Comparison of ENCODE assay signal across 10 cellular contexts in the genomic region with DNA sequence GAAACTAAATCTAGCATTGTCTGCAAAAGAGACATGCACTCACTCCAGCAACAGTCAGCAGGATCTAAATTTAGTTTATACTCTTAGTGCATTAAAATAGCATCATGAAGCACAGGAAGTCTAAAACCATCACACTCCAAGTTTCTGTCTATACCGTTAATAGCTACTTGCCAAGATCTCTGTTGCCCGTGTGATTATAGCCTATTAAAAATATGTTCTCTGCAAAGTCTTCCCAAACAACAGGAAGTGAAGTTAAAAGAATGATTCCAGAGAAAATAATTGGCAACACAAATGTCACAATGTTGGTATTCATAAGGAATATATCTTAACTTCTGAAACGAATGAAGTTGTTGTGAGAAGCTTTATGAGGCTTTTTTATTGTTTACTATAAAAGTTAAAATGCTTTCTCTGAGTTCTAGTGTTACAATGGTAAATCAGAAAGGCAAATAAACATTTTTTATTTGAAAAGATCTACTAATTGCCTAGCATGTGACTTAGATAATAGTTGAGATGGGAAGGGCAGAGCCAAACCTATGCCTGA.
A peak's percentile ranks its signal among the peaks of the same experiment; 100 is the strongest.
DNase-seq lines count a peak whose midpoint lies in the region; ATAC-seq and TF ChIP-seq lines count a peak whose summit lies in the region.
"Had no signal": no experiment of that assay in that cellular context is flagged by ENCODE, and none has a peak within 500 bp of the region (broad histone marks: within the 10 kb centered on the region; RNA-seq: fewer than 3 reads in every experiment).

No MANE protein-coding gene starts in this region.

- no peak overlapping the region for H3K27ac Mint-ChIP-seq in neural progenitor cell

- peak overlapping the region in 1 of 3 donors; percentile 40 for H3K4me3 ChIP-seq in skeletal muscle tissue (ENCODE audit: low read length in 3 of 3)
- H3K4me3 ChIP-seq in neural progenitor cell, result no peak overlapping the region

- H3K9me3 Mint-ChIP-seq in neural progenitor cell, result no peaks in the 10 kb centered on the region

- H3K9ac ChIP-seq in skeletal muscle tissue (ENCODE audit: low read depth in 1 of 3, low read length in 3 of 3) (peak overlapping the region; percentile 9 to 46 (median 28)), neural progenitor cell (no peak overlapping the region)

- H3K27me3 Mint-ChIP-seq in neural progenitor cell (ENCODE audit: insufficient read depth, low read depth), result no peaks in the 10 kb centered on the region

- no peak overlapping the region for H3K4me3 Mint-ChIP-seq in neural progenitor cell

- H3K27ac ChIP-seq in skeletal muscle tissue (ENCODE audit: low read depth, low read length), result peak overlapping the region; percentile 87
- H3K27ac ChIP-seq in neural progenitor cell, result no peak overlapping the region

- peaks cover 5 to 19% (median 15%) of the 10 kb centered on the region in 3 donors for H3K4me1 ChIP-seq in skeletal muscle tissue (ENCODE audit: control insufficient read depth in 3 of 3, insufficient read depth in 3 of 3, low read length in 3 of 3)
- no peaks in the 10 kb centered on the region for H3K4me1 ChIP-seq in neural progenitor cell

- peak; percentile 43 for ATAC-seq in GM18909 (IDR thresholded peaks at IDR 0.05; ENCODE audit: poor library complexity, unreplicated experiment)
- ATAC-seq in HG02870 (IDR thresholded peaks at IDR 0.05; ENCODE audit: unreplicated experiment), result no peak
- no peak for ATAC-seq in HG03342 (IDR thresholded peaks at IDR 0.05; ENCODE audit: unreplicated experiment)

- H3K9me3 ChIP-seq in skeletal muscle tissue (ENCODE audit: control insufficient read depth in 3 of 3, low read length in 3 of 3), result no peaks in the 10 kb centered on the region
- H3K9me3 ChIP-seq in neural progenitor cell (ENCODE audit: low read depth), result no peaks in the 10 kb centered on the region

- H3K4me2 ChIP-seq in neural progenitor cell, result no peak overlapping the region

- H4K20me1 ChIP-seq in neural progenitor cell (ENCODE audit: low read depth), result no peaks in the 10 kb centered on the region

- no peak overlapping the region for H2AFZ ChIP-seq in neural progenitor cell (replicated peaks)

- no peaks in the 10 kb centered on the region for H3F3A ChIP-seq in neural progenitor cell (ENCODE audit: low read depth)

- no peak for TF ChIP-seq CTCF in neural progenitor cell (IDR thresholded peaks at IDR 0.05)

- H3K36me3 ChIP-seq in skeletal muscle tissue (ENCODE audit: control insufficient read depth in 3 of 3, insufficient read depth in 3 of 3, low read length in 3 of 3) (no peaks in the 10 kb centered on the region), neural progenitor cell (peaks cover 2% of the 10 kb centered on the region)

- no peaks in the 10 kb centered on the region for H3K36me3 Mint-ChIP-seq in neural progenitor cell

- H3K27me3 ChIP-seq in skeletal muscle tissue (ENCODE audit: control insufficient read depth in 3 of 3, insufficient read depth in 3 of 3, low read length in 3 of 3) (no peaks in the 10 kb centered on the region), neural progenitor cell (no peaks in the 10 kb centered on the region)

- no peaks in the 10 kb centered on the region for H3K4me1 Mint-ChIP-seq in neural progenitor cell

- peak; percentile 3 for DNase-seq in NCI-H128 (lab: John Stamatoyannopoulos, UW; ENCODE audit: unreplicated experiment)
- peak; percentile 16 for DNase-seq in globus pallidus (ENCODE audit: low spot score)
- DNase-seq in neural progenitor cell (ENCODE audit: low spot score), result no peak
- DNase-seq: activated T-cell treated with anti-CD3 and anti-CD28 coated beads for 4 hours, NCI-H1092 treated with DMSO at 0.1 percent for 48 hours, substantia nigra had no signal

- no peaks in the 10 kb centered on the region for H3K79me2 ChIP-seq in neural progenitor cell (ENCODE audit: low read depth)
